1 cellular context compared by ENCODE assay signal in the genomic region with DNA sequence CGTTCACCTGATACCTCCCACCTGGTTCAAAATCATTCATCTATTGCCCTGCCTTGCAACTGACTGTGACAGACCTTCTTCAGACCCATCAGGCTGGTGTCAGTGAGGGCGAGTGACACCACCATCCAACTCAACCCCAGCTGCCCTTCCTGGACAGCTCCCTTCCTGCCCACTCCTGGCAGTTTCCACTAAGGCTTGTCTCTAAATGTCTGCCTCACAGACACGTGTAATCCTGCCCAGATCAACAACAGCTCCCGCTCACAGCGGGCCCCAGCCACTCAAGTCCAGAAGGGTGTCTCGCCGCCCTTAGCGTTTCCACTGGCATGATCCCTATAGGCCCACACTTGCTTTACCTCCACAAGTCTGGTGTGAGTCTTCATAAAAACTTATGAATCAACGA.
TF ChIP-seq lines count a peak whose summit lies in the region.

No MANE protein-coding gene starts in this region.

TF ChIP-seq in SK-N-SH, 30 proteins besides CTCF, POLR2A, EP300 and RAD21:
- TF ChIP-seq, protein P1, sequence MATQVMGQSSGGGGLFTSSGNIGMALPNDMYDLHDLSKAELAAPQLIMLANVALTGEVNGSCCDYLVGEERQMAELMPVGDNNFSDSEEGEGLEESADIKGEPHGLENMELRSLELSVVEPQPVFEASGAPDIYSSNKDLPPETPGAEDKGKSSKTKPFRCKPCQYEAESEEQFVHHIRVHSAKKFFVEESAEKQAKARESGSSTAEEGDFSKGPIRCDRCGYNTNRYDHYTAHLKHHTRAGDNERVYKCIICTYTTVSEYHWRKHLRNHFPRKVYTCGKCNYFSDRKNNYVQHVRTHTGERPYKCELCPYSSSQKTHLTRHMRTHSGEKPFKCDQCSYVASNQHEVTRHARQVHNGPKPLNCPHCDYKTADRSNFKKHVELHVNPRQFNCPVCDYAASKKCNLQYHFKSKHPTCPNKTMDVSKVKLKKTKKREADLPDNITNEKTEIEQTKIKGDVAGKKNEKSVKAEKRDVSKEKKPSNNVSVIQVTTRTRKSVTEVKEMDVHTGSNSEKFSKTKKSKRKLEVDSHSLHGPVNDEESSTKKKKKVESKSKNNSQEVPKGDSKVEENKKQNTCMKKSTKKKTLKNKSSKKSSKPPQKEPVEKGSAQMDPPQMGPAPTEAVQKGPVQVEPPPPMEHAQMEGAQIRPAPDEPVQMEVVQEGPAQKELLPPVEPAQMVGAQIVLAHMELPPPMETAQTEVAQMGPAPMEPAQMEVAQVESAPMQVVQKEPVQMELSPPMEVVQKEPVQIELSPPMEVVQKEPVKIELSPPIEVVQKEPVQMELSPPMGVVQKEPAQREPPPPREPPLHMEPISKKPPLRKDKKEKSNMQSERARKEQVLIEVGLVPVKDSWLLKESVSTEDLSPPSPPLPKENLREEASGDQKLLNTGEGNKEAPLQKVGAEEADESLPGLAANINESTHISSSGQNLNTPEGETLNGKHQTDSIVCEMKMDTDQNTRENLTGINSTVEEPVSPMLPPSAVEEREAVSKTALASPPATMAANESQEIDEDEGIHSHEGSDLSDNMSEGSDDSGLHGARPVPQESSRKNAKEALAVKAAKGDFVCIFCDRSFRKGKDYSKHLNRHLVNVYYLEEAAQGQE (IDR thresholded peaks at IDR 0.05; ENCODE audit: low read depth, low read length), result 0 out of 2 replicates have a peak, but pooled peaks have one; percentile 48
- no peak for TF ChIP-seq NRF1 (IDR thresholded peaks at IDR 0.05; ENCODE audit: low read depth, low read length)
